Comparison of ENCODE assay signal across 18 cellular contexts in the genomic region with DNA sequence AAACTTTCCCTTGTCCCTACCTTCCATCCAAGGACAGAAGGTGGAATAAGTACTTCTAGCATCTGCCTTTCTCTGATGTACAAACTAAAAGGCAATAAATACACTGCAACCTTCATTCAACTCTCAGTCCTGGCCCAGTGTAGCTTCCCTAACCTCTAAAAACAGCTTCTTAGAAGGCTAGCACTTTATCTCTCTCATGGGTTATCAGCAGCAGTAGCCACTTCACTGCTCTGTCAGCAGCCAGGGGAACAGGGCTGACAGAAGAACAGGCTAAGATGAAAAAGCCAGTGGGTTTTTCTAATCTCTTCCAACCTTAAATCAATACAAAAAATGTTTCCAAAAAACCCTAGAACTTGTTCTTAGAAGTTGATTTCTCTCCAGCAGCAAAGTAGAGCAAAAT. TPM values are rescaled to one million over a fixed set of nuclear protein-coding genes. Genes with fewer than 3 reads are reported as not detected.
DNase-seq lines count a peak whose midpoint lies in the region; ATAC-seq, FAIRE-seq and TF ChIP-seq lines count a peak whose summit lies in the region.
"Had no signal": no experiment of that assay in that cellular context is flagged by ENCODE, and none has a peak within 500 bp of the region (broad histone marks: within the 10 kb centered on the region; RNA-seq: fewer than 3 reads in every experiment).

No MANE protein-coding gene starts in this region.

- H3K27ac Mint-ChIP-seq in CD8-positive, alpha-beta T cell, result peak overlapping the region; percentile 74
- H3K27ac Mint-ChIP-seq in brain, result peak overlapping the region in 3 of 5 experiments; percentile 24 to 57 (median 47)
- H3K27ac Mint-ChIP-seq in immature natural killer cell, result peak overlapping the region in 5 of 6 donors; percentile 36 to 77 (median 49)
- H3K27ac Mint-ChIP-seq: type B pancreatic cell had no signal

- CTCF ChIA-PET in CD8-positive, alpha-beta T cell (lab: Charles Lee), result interaction anchor here (1.4 kb wide), 1 partner anchor 12 kb away, joined by 3 read pairs; no protein-coding TSS in a partner anchor

- H3K36me3 ChIP-seq in CD8-positive, alpha-beta T cell (ENCODE audit: insufficient read depth, low read length), result peaks cover 49% of the 10 kb centered on the region
- H3K36me3 ChIP-seq in small intestine (ENCODE audit: control insufficient read depth in 2 of 2, insufficient read depth in 2 of 2, low read length in 2 of 2), result peaks cover 21 to 58% of the 10 kb centered on the region in 2 donors

- no peak overlapping the region for H3K27ac ChIP-seq in CD8-positive, alpha-beta T cell (ENCODE audit: low read depth, low read length)
- no peak overlapping the region for H3K27ac ChIP-seq in small intestine (ENCODE audit: low read depth in 1 of 2, low read length in 1 of 2)
- H3K27ac ChIP-seq: right lobe of liver, stomach had no signal

- H3K36me3 Mint-ChIP-seq in CD8-positive, alpha-beta T cell, result peaks cover 82% of the 10 kb centered on the region
- H3K36me3 Mint-ChIP-seq in brain, result peaks cover 85% of the 10 kb centered on the region
- H3K36me3 Mint-ChIP-seq in immature natural killer cell, result peaks cover 16 to 43% (median 34%) of the 10 kb centered on the region in 3 donors

- H3K9me3 ChIP-seq in CD8-positive, alpha-beta T cell (ENCODE audit: low read length), result no peaks in the 10 kb centered on the region
- no peaks in the 10 kb centered on the region for H3K9me3 ChIP-seq in small intestine (ENCODE audit: control insufficient read depth, low read depth)
- H3K9me3 ChIP-seq: Caco-2, gastrocnemius medialis, right lobe of liver, stomach had no signal

- no peaks in the 10 kb centered on the region for H3K4me1 ChIP-seq in CD8-positive, alpha-beta T cell (ENCODE audit: insufficient read depth, low read length)
- no peaks in the 10 kb centered on the region for H3K4me1 ChIP-seq in small intestine (ENCODE audit: control insufficient read depth in 2 of 2, insufficient read depth in 1 of 2, low read depth in 1 of 2, low read length in 1 of 2)
- H3K4me1 ChIP-seq: Caco-2, right lobe of liver had no signal

- TF ChIP-seq CTCF in CD8-positive, alpha-beta T cell (IDR thresholded peaks at IDR 0.05), result no peak
- no peak for TF ChIP-seq CTCF in brain (conservative IDR thresholded peaks at IDR 0.05)

- H3K4me3 Mint-ChIP-seq in CD8-positive, alpha-beta T cell, result no peak overlapping the region
- H3K4me3 Mint-ChIP-seq in brain (no peak overlapping the region), immature natural killer cell (no peak overlapping the region)
- H3K4me3 Mint-ChIP-seq: type B pancreatic cell had no signal

- FAIRE-seq in small intestine (lab: Jason Lieb, UNC), result no peak

- no peak for DNase-seq in CD8-positive, alpha-beta T cell
- DNase-seq in OCI-M1 (lab: John Stamatoyannopoulos, UW), result peak; percentile 37
- DNase-seq in immature natural killer cell, result no peak
- no peak for DNase-seq in KG1 (lab: John Stamatoyannopoulos, UW)
- DNase-seq in small intestine, result no peak
- DNase-seq in NOMO-1 treated with DMSO at 0.1 percent for 48 hours (lab: John Stamatoyannopoulos, UW; ENCODE audit: unreplicated experiment), result no peak
- DNase-seq: activated CD4-positive, alpha-beta T cell treated with anti-CD3 and anti-CD28 coated beads for 4 hours; AML-193; Caco-2; gastrocnemius medialis; KBM-7; MV-4-11; NCI-H1694 treated with DMSO at 0.1 percent for 48 hours; right lobe of liver; stomach; T-helper 9 cell had no signal

- POLR2A ChIA-PET in CD8-positive, alpha-beta T cell (lab: Charles Lee), result no interaction called here

- H3K4me3 ChIP-seq in CD8-positive, alpha-beta T cell (ENCODE audit: low read depth, low read length), result no peak overlapping the region
- H3K4me3 ChIP-seq in small intestine (ENCODE audit: low read depth in 1 of 2, low read length in 2 of 2), result no peak overlapping the region
- H3K4me3 ChIP-seq: gastrocnemius medialis, right lobe of liver, stomach had no signal

- H3K4me1 Mint-ChIP-seq in CD8-positive, alpha-beta T cell (ENCODE audit: low read depth), result peaks cover 34% of the 10 kb centered on the region
- peaks cover 4% of the 10 kb centered on the region for H3K4me1 Mint-ChIP-seq in brain
- H3K4me1 Mint-ChIP-seq in immature natural killer cell, result peaks cover 22 to 48% of the 10 kb centered on the region in 2 donors

- ATAC-seq in CD8-positive, alpha-beta T cell, result no peak
- ATAC-seq: right lobe of liver had no signal

- intact Hi-C loops in CD8-positive, alpha-beta T cell (cut with DNase I, micrococcal nuclease), result no loop called here

- H3K9me3 Mint-ChIP-seq in CD8-positive, alpha-beta T cell, result no peaks in the 10 kb centered on the region
- H3K9me3 Mint-ChIP-seq in brain, result no peaks in the 10 kb centered on the region
- no peaks in the 10 kb centered on the region for H3K9me3 Mint-ChIP-seq in immature natural killer cell
- H3K9me3 Mint-ChIP-seq: type B pancreatic cell had no signal

- no peaks in the 10 kb centered on the region for H3K27me3 ChIP-seq in CD8-positive, alpha-beta T cell (ENCODE audit: insufficient read depth, low read length)
- no peaks in the 10 kb centered on the region for H3K27me3 ChIP-seq in small intestine (ENCODE audit: control insufficient read depth in 2 of 2, insufficient read depth in 2 of 2, low read length in 2 of 2)
- H3K27me3 ChIP-seq: gastrocnemius medialis, right lobe of liver, stomach had no signal

- no peaks in the 10 kb centered on the region for H3K27me3 Mint-ChIP-seq in CD8-positive, alpha-beta T cell (ENCODE audit: low read depth)
- H3K27me3 Mint-ChIP-seq in brain, result peaks cover 3% of the 10 kb centered on the region
- peaks cover 0 to 4% (median 1%) of the 10 kb centered on the region in 3 donors for H3K27me3 Mint-ChIP-seq in immature natural killer cell (ENCODE audit: low read depth in 3 of 3)
- H3K27me3 Mint-ChIP-seq: type B pancreatic cell had no signal

RNA-seq across cellular contexts. Expression of a gene that starts 13.2 kb away (rescaled TPM):
- total RNA-seq in CD8-positive, alpha-beta T cell, result 100 to 1,000 TPM; 197 to 198 TPM
- polyA plus RNA-seq in brain (ENCODE audit: insufficient read depth, low read depth, low replicate concordance) (45.1 TPM), immature natural killer cell (10 to 100 TPM in 2 of 3 donors, 1 to 10 TPM in 1; 6.5 to 37.5 (median 11.9) TPM), small intestine (10 to 100 TPM; 19.2 to 30.7 (median 21.2) TPM)

RNA-seq across cellular contexts. Expression of a gene that starts 28.9 kb away (rescaled TPM):
- total RNA-seq in CD8-positive, alpha-beta T cell, result 100 to 1,000 TPM; 417 to 429 TPM
- polyA plus RNA-seq in brain (ENCODE audit: insufficient read depth, low read depth, low replicate concordance), result 812 TPM
- polyA plus RNA-seq in immature natural killer cell, result 1,000 to 10,000 TPM in 1 of 3 donors, 100 to 1,000 TPM in 2; 795 to 1,475 (median 867) TPM
- 1,000 to 10,000 TPM in 2 of 3 donors, 100 to 1,000 TPM in 1; 898 to 1,455 (median 1,096) TPM for polyA plus RNA-seq in small intestine
